ENCODE assay signal across 4 cellular contexts in genomic region chr10:104694074-104694473, GRCh38. TPM values are rescaled to one million over a fixed set of nuclear protein-coding genes. Genes with fewer than 3 reads are reported as not detected.
"Had no signal": no experiment of that assay in that cellular context is flagged by ENCODE, and none has a peak within 500 bp of the region (broad histone marks: within the 10 kb centered on the region; RNA-seq: fewer than 3 reads in every experiment).

No MANE protein-coding gene starts in this region.

- DNase-seq: GDM1, GF-D8 had no signal

- H3K4me3 ChIP-seq: GM12878 had no signal

RNA-seq across cellular contexts. Expression of gene SORCS3, which starts 53.0 kb away (rescaled TPM):
- total RNA-seq: G401, GM12878 had no signal
